1 cellular context compared by ENCODE assay signal in the genomic region with DNA sequence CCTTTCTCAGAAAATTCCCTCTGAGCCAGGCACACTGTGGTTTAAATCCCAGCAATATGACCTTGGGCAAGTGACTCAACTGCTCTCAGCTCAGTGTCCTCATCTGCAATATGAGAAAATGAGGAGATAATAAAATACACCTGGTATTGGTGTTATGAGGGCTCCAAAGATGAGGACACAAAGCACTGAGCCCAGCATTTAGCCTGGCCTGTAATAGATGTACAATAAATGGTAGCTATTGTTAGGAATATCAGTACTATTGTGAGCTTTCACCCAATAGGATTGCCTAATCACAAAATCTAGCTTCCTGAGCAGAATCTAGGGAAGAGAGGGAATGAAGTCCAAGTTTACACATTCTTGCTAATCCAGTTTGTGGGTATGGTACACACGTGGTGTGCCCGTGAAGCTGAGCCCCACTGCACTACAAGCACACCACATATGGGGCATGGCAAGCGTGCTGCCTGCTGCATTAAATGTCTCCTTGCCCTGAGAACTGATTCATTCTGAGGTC.
TF ChIP-seq lines count a peak whose summit lies in the region.

No MANE protein-coding gene starts in this region.

TF ChIP-seq in HepG2, 621 proteins besides CTCF, POLR2A, EP300 and RAD21 (continued from another document and continues in another):
- TF ChIP-seq, protein P1, sequence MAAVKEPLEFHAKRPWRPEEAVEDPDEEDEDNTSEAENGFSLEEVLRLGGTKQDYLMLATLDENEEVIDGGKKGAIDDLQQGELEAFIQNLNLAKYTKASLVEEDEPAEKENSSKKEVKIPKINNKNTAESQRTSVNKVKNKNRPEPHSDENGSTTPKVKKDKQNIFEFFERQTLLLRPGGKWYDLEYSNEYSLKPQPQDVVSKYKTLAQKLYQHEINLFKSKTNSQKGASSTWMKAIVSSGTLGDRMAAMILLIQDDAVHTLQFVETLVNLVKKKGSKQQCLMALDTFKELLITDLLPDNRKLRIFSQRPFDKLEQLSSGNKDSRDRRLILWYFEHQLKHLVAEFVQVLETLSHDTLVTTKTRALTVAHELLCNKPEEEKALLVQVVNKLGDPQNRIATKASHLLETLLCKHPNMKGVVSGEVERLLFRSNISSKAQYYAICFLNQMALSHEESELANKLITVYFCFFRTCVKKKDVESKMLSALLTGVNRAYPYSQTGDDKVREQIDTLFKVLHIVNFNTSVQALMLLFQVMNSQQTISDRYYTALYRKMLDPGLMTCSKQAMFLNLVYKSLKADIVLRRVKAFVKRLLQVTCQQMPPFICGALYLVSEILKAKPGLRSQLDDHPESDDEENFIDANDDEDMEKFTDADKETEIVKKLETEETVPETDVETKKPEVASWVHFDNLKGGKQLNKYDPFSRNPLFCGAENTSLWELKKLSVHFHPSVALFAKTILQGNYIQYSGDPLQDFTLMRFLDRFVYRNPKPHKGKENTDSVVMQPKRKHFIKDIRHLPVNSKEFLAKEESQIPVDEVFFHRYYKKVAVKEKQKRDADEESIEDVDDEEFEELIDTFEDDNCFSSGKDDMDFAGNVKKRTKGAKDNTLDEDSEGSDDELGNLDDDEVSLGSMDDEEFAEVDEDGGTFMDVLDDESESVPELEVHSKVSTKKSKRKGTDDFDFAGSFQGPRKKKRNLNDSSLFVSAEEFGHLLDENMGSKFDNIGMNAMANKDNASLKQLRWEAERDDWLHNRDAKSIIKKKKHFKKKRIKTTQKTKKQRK (IDR thresholded peaks at IDR 0.05; ENCODE audit: low read length), result no peak
- no peak for TF ChIP-seq ZNF510 (CRISPR knock-in tag; IDR thresholded peaks at IDR 0.05; ENCODE audit: low read depth)
- TF ChIP-seq, protein P2, sequence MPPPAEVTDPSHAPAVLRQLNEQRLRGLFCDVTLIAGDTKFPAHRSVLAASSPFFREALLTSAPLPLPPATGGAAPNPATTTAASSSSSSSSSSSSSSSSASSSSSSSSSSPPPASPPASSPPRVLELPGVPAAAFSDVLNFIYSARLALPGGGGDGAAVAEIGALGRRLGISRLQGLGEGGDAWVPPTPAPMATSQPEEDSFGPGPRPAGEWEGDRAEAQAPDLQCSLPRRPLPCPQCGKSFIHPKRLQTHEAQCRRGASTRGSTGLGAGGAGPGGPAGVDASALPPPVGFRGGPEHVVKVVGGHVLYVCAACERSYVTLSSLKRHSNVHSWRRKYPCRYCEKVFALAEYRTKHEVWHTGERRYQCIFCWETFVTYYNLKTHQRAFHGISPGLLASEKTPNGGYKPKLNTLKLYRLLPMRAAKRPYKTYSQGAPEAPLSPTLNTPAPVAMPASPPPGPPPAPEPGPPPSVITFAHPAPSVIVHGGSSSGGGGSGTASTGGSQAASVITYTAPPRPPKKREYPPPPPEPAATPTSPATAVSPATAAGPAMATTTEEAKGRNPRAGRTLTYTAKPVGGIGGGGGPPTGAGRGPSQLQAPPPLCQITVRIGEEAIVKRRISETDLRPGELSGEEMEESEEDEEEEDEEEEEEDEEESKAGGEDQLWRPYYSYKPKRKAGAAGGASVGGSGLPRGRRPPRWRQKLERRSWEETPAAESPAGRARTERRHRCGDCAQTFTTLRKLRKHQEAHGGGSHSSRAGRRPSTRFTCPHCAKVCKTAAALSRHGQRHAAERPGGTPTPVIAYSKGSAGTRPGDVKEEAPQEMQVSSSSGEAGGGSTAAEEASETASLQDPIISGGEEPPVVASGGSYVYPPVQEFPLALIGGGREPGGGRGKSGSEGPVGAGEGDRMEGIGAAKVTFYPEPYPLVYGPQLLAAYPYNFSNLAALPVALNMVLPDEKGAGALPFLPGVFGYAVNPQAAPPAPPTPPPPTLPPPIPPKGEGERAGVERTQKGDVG (CRISPR knock-in tag; IDR thresholded peaks at IDR 0.05; ENCODE audit: borderline replicate concordance), result no peak
- TF ChIP-seq, protein P3, sequence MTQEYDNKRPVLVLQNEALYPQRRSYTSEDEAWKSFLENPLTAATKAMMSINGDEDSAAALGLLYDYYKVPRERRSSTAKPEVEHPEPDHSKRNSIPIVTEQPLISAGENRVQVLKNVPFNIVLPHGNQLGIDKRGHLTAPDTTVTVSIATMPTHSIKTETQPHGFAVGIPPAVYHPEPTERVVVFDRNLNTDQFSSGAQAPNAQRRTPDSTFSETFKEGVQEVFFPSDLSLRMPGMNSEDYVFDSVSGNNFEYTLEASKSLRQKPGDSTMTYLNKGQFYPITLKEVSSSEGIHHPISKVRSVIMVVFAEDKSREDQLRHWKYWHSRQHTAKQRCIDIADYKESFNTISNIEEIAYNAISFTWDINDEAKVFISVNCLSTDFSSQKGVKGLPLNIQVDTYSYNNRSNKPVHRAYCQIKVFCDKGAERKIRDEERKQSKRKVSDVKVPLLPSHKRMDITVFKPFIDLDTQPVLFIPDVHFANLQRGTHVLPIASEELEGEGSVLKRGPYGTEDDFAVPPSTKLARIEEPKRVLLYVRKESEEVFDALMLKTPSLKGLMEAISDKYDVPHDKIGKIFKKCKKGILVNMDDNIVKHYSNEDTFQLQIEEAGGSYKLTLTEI (CRISPR knock-in tag; conservative IDR thresholded peaks at IDR 0.05), result no peak
- TF ChIP-seq, protein P4, sequence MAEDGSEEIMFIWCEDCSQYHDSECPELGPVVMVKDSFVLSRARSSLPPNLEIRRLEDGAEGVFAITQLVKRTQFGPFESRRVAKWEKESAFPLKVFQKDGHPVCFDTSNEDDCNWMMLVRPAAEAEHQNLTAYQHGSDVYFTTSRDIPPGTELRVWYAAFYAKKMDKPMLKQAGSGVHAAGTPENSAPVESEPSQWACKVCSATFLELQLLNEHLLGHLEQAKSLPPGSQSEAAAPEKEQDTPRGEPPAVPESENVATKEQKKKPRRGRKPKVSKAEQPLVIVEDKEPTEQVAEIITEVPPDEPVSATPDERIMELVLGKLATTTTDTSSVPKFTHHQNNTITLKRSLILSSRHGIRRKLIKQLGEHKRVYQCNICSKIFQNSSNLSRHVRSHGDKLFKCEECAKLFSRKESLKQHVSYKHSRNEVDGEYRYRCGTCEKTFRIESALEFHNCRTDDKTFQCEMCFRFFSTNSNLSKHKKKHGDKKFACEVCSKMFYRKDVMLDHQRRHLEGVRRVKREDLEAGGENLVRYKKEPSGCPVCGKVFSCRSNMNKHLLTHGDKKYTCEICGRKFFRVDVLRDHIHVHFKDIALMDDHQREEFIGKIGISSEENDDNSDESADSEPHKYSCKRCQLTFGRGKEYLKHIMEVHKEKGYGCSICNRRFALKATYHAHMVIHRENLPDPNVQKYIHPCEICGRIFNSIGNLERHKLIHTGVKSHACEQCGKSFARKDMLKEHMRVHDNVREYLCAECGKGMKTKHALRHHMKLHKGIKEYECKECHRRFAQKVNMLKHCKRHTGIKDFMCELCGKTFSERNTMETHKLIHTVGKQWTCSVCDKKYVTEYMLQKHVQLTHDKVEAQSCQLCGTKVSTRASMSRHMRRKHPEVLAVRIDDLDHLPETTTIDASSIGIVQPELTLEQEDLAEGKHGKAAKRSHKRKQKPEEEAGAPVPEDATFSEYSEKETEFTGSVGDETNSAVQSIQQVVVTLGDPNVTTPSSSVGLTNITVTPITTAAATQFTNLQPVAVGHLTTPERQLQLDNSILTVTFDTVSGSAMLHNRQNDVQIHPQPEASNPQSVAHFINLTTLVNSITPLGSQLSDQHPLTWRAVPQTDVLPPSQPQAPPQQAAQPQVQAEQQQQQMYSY (CRISPR knock-in tag; IDR thresholded peaks at IDR 0.05), result no peak
- TF ChIP-seq ZBTB8A (CRISPR knock-in tag; IDR thresholded peaks at IDR 0.05; ENCODE audit: borderline replicate concordance, low read depth), result no peak
- TF ChIP-seq PAF1 (CRISPR knock-in tag; IDR thresholded peaks at IDR 0.05), result no peak
- no peak for TF ChIP-seq SMAD1 (CRISPR knock-in tag; IDR thresholded peaks at IDR 0.05; ENCODE audit: borderline replicate concordance, low read depth)
- no peak for TF ChIP-seq TMF1 (CRISPR knock-in tag; IDR thresholded peaks at IDR 0.05; ENCODE audit: low read depth)
- TF ChIP-seq KMT2B (CRISPR knock-in tag; IDR thresholded peaks at IDR 0.05), result no peak
- 0 out of 2 replicates have a peak, but pooled peaks have one; percentile 48 for TF ChIP-seq SIX4 (CRISPR knock-in tag; IDR thresholded peaks at IDR 0.05)
- TF ChIP-seq, protein P5, sequence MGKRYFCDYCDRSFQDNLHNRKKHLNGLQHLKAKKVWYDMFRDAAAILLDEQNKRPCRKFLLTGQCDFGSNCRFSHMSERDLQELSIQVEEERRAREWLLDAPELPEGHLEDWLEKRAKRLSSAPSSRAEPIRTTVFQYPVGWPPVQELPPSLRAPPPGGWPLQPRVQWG (CRISPR knock-in tag; IDR thresholded peaks at IDR 0.05; ENCODE audit: borderline replicate concordance, low read depth), result no peak
- no peak for TF ChIP-seq IKZF4 (CRISPR knock-in tag; IDR thresholded peaks at IDR 0.05; ENCODE audit: borderline replicate concordance, low read depth, not compliant biosample characterization)
- TF ChIP-seq AGO1 (IDR thresholded peaks at IDR 0.05; ENCODE audit: low read depth, low read length, poor library complexity, severe bottlenecking), result no peak
- TF ChIP-seq ZNF431 (CRISPR knock-in tag; IDR thresholded peaks at IDR 0.05; ENCODE audit: borderline replicate concordance, low read depth), result no peak
- TF ChIP-seq, protein P6, sequence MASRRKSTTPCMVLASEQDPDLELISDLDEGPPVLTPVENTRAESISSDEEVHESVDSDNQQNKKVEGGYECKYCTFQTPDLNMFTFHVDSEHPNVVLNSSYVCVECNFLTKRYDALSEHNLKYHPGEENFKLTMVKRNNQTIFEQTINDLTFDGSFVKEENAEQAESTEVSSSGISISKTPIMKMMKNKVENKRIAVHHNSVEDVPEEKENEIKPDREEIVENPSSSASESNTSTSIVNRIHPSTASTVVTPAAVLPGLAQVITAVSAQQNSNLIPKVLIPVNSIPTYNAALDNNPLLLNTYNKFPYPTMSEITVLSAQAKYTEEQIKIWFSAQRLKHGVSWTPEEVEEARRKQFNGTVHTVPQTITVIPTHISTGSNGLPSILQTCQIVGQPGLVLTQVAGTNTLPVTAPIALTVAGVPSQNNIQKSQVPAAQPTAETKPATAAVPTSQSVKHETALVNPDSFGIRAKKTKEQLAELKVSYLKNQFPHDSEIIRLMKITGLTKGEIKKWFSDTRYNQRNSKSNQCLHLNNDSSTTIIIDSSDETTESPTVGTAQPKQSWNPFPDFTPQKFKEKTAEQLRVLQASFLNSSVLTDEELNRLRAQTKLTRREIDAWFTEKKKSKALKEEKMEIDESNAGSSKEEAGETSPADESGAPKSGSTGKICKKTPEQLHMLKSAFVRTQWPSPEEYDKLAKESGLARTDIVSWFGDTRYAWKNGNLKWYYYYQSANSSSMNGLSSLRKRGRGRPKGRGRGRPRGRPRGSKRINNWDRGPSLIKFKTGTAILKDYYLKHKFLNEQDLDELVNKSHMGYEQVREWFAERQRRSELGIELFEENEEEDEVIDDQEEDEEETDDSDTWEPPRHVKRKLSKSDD (CRISPR knock-in tag; IDR thresholded peaks at IDR 0.05; ENCODE audit: low read depth), result peak; percentile 64; the same call in 1 of the 2 replicates
- no peak for TF ChIP-seq PTBP1 (IDR thresholded peaks at IDR 0.05; ENCODE audit: low read depth, low read length, poor library complexity, severe bottlenecking)
- TF ChIP-seq, protein P7, sequence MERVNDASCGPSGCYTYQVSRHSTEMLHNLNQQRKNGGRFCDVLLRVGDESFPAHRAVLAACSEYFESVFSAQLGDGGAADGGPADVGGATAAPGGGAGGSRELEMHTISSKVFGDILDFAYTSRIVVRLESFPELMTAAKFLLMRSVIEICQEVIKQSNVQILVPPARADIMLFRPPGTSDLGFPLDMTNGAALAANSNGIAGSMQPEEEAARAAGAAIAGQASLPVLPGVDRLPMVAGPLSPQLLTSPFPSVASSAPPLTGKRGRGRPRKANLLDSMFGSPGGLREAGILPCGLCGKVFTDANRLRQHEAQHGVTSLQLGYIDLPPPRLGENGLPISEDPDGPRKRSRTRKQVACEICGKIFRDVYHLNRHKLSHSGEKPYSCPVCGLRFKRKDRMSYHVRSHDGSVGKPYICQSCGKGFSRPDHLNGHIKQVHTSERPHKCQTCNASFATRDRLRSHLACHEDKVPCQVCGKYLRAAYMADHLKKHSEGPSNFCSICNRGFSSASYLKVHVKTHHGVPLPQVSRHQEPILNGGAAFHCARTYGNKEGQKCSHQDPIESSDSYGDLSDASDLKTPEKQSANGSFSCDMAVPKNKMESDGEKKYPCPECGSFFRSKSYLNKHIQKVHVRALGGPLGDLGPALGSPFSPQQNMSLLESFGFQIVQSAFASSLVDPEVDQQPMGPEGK (CRISPR knock-in tag; IDR thresholded peaks at IDR 0.05), result peak; percentile 64
- TF ChIP-seq PHF5A (CRISPR knock-in tag; IDR thresholded peaks at IDR 0.05; ENCODE audit: low read depth, unreplicated experiment), result no peak
- TF ChIP-seq ISX (CRISPR knock-in tag; conservative IDR thresholded peaks at IDR 0.05), result no peak
- TF ChIP-seq, protein P8, sequence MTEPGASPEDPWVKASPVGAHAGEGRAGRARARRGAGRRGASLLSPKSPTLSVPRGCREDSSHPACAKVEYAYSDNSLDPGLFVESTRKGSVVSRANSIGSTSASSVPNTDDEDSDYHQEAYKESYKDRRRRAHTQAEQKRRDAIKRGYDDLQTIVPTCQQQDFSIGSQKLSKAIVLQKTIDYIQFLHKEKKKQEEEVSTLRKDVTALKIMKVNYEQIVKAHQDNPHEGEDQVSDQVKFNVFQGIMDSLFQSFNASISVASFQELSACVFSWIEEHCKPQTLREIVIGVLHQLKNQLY (CRISPR knock-in tag; IDR thresholded peaks at IDR 0.05), result peak; percentile 100
- no peak for TF ChIP-seq ZNF546 (CRISPR knock-in tag; conservative IDR thresholded peaks at IDR 0.05)
- TF ChIP-seq, protein P9, sequence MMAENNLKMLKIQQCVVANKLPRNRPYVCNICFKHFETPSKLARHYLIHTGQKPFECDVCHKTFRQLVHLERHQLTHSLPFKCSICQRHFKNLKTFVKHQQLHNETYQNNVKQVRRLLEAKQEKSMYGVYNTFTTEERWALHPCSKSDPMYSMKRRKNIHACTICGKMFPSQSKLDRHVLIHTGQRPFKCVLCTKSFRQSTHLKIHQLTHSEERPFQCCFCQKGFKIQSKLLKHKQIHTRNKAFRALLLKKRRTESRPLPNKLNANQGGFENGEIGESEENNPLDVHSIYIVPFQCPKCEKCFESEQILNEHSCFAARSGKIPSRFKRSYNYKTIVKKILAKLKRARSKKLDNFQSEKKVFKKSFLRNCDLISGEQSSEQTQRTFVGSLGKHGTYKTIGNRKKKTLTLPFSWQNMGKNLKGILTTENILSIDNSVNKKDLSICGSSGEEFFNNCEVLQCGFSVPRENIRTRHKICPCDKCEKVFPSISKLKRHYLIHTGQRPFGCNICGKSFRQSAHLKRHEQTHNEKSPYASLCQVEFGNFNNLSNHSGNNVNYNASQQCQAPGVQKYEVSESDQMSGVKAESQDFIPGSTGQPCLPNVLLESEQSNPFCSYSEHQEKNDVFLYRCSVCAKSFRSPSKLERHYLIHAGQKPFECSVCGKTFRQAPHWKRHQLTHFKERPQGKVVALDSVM (CRISPR knock-in tag; IDR thresholded peaks at IDR 0.05), result no peak
- peak; percentile 90 for TF ChIP-seq TBX2 (CRISPR knock-in tag; IDR thresholded peaks at IDR 0.05; ENCODE audit: borderline replicate concordance)
- TF ChIP-seq, protein P10, sequence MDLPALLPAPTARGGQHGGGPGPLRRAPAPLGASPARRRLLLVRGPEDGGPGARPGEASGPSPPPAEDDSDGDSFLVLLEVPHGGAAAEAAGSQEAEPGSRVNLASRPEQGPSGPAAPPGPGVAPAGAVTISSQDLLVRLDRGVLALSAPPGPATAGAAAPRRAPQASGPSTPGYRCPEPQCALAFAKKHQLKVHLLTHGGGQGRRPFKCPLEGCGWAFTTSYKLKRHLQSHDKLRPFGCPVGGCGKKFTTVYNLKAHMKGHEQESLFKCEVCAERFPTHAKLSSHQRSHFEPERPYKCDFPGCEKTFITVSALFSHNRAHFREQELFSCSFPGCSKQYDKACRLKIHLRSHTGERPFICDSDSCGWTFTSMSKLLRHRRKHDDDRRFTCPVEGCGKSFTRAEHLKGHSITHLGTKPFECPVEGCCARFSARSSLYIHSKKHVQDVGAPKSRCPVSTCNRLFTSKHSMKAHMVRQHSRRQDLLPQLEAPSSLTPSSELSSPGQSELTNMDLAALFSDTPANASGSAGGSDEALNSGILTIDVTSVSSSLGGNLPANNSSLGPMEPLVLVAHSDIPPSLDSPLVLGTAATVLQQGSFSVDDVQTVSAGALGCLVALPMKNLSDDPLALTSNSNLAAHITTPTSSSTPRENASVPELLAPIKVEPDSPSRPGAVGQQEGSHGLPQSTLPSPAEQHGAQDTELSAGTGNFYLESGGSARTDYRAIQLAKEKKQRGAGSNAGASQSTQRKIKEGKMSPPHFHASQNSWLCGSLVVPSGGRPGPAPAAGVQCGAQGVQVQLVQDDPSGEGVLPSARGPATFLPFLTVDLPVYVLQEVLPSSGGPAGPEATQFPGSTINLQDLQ (CRISPR knock-in tag; IDR thresholded peaks at IDR 0.05), result no peak
